10 cellular contexts compared by ENCODE assay signal in the genomic region with DNA sequence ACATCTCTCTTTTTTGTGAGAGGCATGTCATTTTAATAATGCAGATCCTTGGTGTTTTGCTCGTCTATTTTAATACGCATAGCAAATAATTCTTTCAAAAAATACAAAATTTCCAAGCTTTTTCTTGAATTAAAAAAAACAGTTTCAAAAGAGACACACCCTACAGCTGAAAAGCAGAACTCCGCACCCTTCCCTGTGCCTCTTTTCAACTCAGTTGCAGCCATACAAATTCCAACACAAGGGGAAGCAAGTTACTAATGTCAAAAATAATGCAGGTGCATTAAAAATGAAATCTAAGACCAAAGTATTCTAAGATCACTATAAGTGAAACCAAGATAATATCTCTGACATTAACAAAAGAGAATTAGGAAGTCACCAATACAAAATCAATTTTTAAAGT.
DNase-seq lines count a peak whose midpoint lies in the region; ATAC-seq and TF ChIP-seq lines count a peak whose summit lies in the region.
"Had no signal": no experiment of that assay in that cellular context is flagged by ENCODE, and none has a peak within 500 bp of the region (broad histone marks: within the 10 kb centered on the region; RNA-seq: fewer than 3 reads in every experiment).

No MANE protein-coding gene starts in this region.

- no peaks in the 10 kb centered on the region for H3K79me2 ChIP-seq in Loucy (ENCODE audit: insufficient read depth, low read length)

- H3K9me2 ChIP-seq in Loucy (replicated peaks; ENCODE audit: low read depth, low read length), result no peaks in the 10 kb centered on the region

- 65 to 67% methylated on average over 3 of the region's 3 CpGs for WGBS in esophagus squamous epithelium, 2 donors
- 83 to 91% methylated on average over 3 of the region's 3 CpGs for WGBS in testis, 2 donors

- no peaks in the 10 kb centered on the region for H3K36me3 Mint-ChIP-seq in CD4-positive, CD25-positive, alpha-beta regulatory T cell

- intact Hi-C loops in esophagus squamous epithelium (cut with DNase I) (no loop called here), testis (cut with DNase I; ENCODE audit: low total_unique reads) (no loop called here)

- H3K36me3 ChIP-seq in CD4-positive, CD25-positive, alpha-beta regulatory T cell (ENCODE audit: control insufficient read depth, insufficient read depth, low read length), result no peaks in the 10 kb centered on the region
- no peaks in the 10 kb centered on the region for H3K36me3 ChIP-seq in Loucy (ENCODE audit: insufficient read depth, low read length)
- no peaks in the 10 kb centered on the region for H3K36me3 ChIP-seq in esophagus squamous epithelium
- no peaks in the 10 kb centered on the region for H3K36me3 ChIP-seq in testis (ENCODE audit: low read depth, missing control alignments)

- no peaks in the 10 kb centered on the region; the same call in 1 of the 2 replicates for H3F3A ChIP-seq in Loucy (ENCODE audit: low read depth)

- peak overlapping the region; percentile 62 for H3K4me2 ChIP-seq in Loucy (ENCODE audit: low read depth, low read length, poor library complexity, severe bottlenecking)

- H3K27ac Mint-ChIP-seq in CD4-positive, CD25-positive, alpha-beta regulatory T cell, result peak overlapping the region; percentile 67 to 95 (median 93)

- peaks cover 6% of the 10 kb centered on the region for H3K4me1 ChIP-seq in CD4-positive, CD25-positive, alpha-beta regulatory T cell (ENCODE audit: control insufficient read depth, insufficient read depth, low read length, poor library complexity, severe bottlenecking)
- H3K4me1 ChIP-seq in Loucy (ENCODE audit: insufficient read depth, low read length, poor library complexity, severe bottlenecking) (peaks cover 18% of the 10 kb centered on the region), esophagus squamous epithelium (peaks cover 0 to 16% (median 0%) of the 10 kb centered on the region in 3 donors), testis (no peaks in the 10 kb centered on the region)

- ATAC-seq in CD4-positive, CD25-positive, alpha-beta regulatory T cell (ENCODE audit: low read depth in 2 of 2), result no peak
- no peak for ATAC-seq in HG02623 (IDR thresholded peaks at IDR 0.05; ENCODE audit: unreplicated experiment)

- H3K4me3 Mint-ChIP-seq in CD4-positive, CD25-positive, alpha-beta regulatory T cell, result peak overlapping the region; percentile 64 to 85 (median 77)

- H2AFZ ChIP-seq in Loucy (ENCODE audit: low read length), result peak overlapping the region; percentile 81; the same call in 1 of the 2 replicates

- no peaks in the 10 kb centered on the region for H4K20me1 ChIP-seq in Loucy (ENCODE audit: insufficient read depth, low read length, poor library complexity, severe bottlenecking)

- H3K9me3 Mint-ChIP-seq in CD4-positive, CD25-positive, alpha-beta regulatory T cell, result peaks cover 0 to 3% (median 0%) of the 10 kb centered on the region in 7 donors

- TF ChIP-seq CTCF in Loucy (conservative IDR thresholded peaks at IDR 0.05; ENCODE audit: low read length) (no peak), esophagus squamous epithelium (IDR thresholded peaks at IDR 0.05) (no peak), testis (IDR thresholded peaks at IDR 0.05) (no peak)

- H3K4me3 ChIP-seq in CD4-positive, CD25-positive, alpha-beta regulatory T cell (ENCODE audit: low read depth, low read length), result peak overlapping the region; percentile 64
- H3K4me3 ChIP-seq in Loucy (ENCODE audit: low read length, poor library complexity, severe bottlenecking) (peak overlapping the region; percentile 66), esophagus squamous epithelium (peak overlapping the region in 3 of 4 donors; percentile 24 to 41 (median 31)), testis (no peak overlapping the region)

- no peaks in the 10 kb centered on the region for H3K27me3 ChIP-seq in CD4-positive, CD25-positive, alpha-beta regulatory T cell (ENCODE audit: control insufficient read depth, insufficient read depth, low read length)
- no peaks in the 10 kb centered on the region for H3K27me3 ChIP-seq in Loucy (ENCODE audit: insufficient read depth, low read length, poor library complexity, severe bottlenecking)
- no peaks in the 10 kb centered on the region for H3K27me3 ChIP-seq in esophagus squamous epithelium
- no peaks in the 10 kb centered on the region for H3K27me3 ChIP-seq in testis

- H3K9me3 ChIP-seq in CD4-positive, CD25-positive, alpha-beta regulatory T cell (ENCODE audit: control insufficient read depth in 2 of 2, low read length in 2 of 2), result no peaks in the 10 kb centered on the region
- H3K9me3 ChIP-seq in Loucy (ENCODE audit: insufficient read depth, low read depth, low read length) (no peaks in the 10 kb centered on the region), esophagus squamous epithelium (no peaks in the 10 kb centered on the region), testis (no peaks in the 10 kb centered on the region)

- no peak for TF ChIP-seq POLR2A in esophagus squamous epithelium (IDR thresholded peaks at IDR 0.05)
- TF ChIP-seq POLR2A in testis (IDR thresholded peaks at IDR 0.05), result no peak

- H3K9ac ChIP-seq in Loucy (ENCODE audit: low read depth, low read length, poor library complexity, severe bottlenecking), result peak overlapping the region; percentile 61

- peaks cover 4% of the 10 kb centered on the region for H3K27me3 Mint-ChIP-seq in CD4-positive, CD25-positive, alpha-beta regulatory T cell

- H3K27ac ChIP-seq in CD4-positive, CD25-positive, alpha-beta regulatory T cell (ENCODE audit: insufficient read depth, low read length, poor library complexity, severe bottlenecking), result no peak overlapping the region
- H3K27ac ChIP-seq in esophagus squamous epithelium (no peak overlapping the region), testis (no peak overlapping the region)

- no peak for DNase-seq in CD4-positive, CD25-positive, alpha-beta regulatory T cell
- DNase-seq in esophagus squamous epithelium (lab: John Stamatoyannopoulos, UW), result no peak
- peak; percentile 10 for DNase-seq in pons (ENCODE audit: low spot score)
- DNase-seq in stimulated activated CD4-positive, alpha-beta T cell treated with anti-CD3 and anti-CD28 coated beads, Interleukin-4, amount 100 ng/mL, for 24 hours, result no peak
- DNase-seq in testis, result no peak
- DNase-seq in dermis blood vessel endothelial cell, result no peak
- DNase-seq: activated effector memory CD4-positive, alpha-beta T cell treated with anti-CD3 and anti-CD28 coated beads, Interleukin-2, amount 50 U/mL, for 16 hours; erythroblast had no signal

- peaks cover 10 to 38% (median 16%) of the 10 kb centered on the region in 4 donors for H3K4me1 Mint-ChIP-seq in CD4-positive, CD25-positive, alpha-beta regulatory T cell

Comparison
In these comparisons a context has a peak if more than half of its experiments do, and no peak if none do; other contexts are left out.
1. H3K4me3 ChIP-seq: peak in CD4-positive, CD25-positive, alpha-beta regulatory T cell (single experiment), Loucy (single experiment) and esophagus squamous epithelium (3 of 4); none in testis (0 of 2).